Comparison of ENCODE assay signal across 8 cellular contexts in the genomic region with DNA sequence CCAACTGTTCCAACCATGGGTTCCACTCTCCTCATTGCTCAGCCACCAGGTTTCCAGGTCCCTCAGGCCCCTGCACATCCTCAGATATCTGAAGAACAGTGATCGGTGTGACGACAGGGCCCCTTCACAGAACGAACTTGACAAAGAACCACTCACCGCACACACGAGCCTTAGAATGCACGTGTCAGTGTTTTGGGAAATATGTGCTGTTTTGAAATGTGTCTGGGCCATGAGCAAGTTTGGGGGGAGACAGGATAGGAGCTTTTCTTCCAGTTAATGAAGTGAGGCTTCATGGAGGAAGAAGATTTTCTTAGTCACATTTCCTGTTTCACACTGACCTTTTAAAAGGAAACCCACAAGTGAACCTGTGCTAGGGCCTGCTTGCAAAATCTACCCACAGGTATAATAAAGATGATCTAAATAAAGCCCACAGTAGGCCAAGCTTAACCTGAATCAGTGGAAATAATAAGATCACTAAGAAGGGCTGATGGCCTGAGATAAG. TPM values are rescaled to one million over a fixed set of nuclear protein-coding genes. Genes with fewer than 3 reads are reported as not detected.
A peak's percentile ranks its signal among the peaks of the same experiment; 100 is the strongest.
DNase-seq lines count a peak whose midpoint lies in the region; ATAC-seq and TF ChIP-seq lines count a peak whose summit lies in the region.

No MANE protein-coding gene starts in this region.

- no peaks in the 10 kb centered on the region for H3K27me3 ChIP-seq in DOHH2 (ENCODE audit: control insufficient read depth, low read length)
- no peaks in the 10 kb centered on the region for H3K27me3 ChIP-seq in gastrocnemius medialis

- peaks cover 63% of the 10 kb centered on the region for H3K4me1 ChIP-seq in DOHH2 (ENCODE audit: control insufficient read depth, low read length)
- peaks cover 7 to 27% of the 10 kb centered on the region in 2 donors for H3K4me1 ChIP-seq in gastrocnemius medialis

- H3K27me3 Mint-ChIP-seq in activated CD4-positive, alpha-beta T cell treated with anti-CD3 and anti-CD28 coated beads for 36 hours = no peaks in the 10 kb centered on the region

- no peak for TF ChIP-seq POLR2A in gastrocnemius medialis (IDR thresholded peaks at IDR 0.05)

- H3K27ac Mint-ChIP-seq in activated CD4-positive, alpha-beta T cell treated with anti-CD3 and anti-CD28 coated beads for 36 hours = peak overlapping the region; percentile 85

- ATAC-seq in HG02973 (IDR thresholded peaks at IDR 0.05; ENCODE audit: unreplicated experiment) (peak; percentile 49), gastrocnemius medialis (no peak), HG02970 (IDR thresholded peaks at IDR 0.05; ENCODE audit: low FRiP score, unreplicated experiment) (no peak)
- ATAC-seq in activated CD4-positive, alpha-beta T cell treated with anti-CD3 and anti-CD28 coated beads for 36 hours = peak; percentile 59

- peak overlapping the region; percentile 60 for H3K27ac ChIP-seq in DOHH2 (ENCODE audit: low read depth, low read length)
- H3K27ac ChIP-seq in substantia nigra (ENCODE audit: low read depth, low read length, poor library complexity, severe bottlenecking) = peak overlapping the region; percentile 42
- H3K27ac ChIP-seq in gastrocnemius medialis = no peak overlapping the region

- peaks cover 1% of the 10 kb centered on the region for H3K36me3 Mint-ChIP-seq in activated CD4-positive, alpha-beta T cell treated with anti-CD3 and anti-CD28 coated beads for 36 hours (ENCODE audit: low read depth)

- H3K4me3 ChIP-seq in DOHH2 (ENCODE audit: low read length) = peak overlapping the region; percentile 49
- no peak overlapping the region for H3K4me3 ChIP-seq in gastrocnemius medialis

- no peak overlapping the region for H3K4me3 Mint-ChIP-seq in activated CD4-positive, alpha-beta T cell treated with anti-CD3 and anti-CD28 coated beads for 36 hours

- DNase-seq in activated CD4-positive, alpha-beta T cell treated with anti-CD3 and anti-CD28 coated beads for 36 hours = peak; percentile 61
- DNase-seq in germinal center (ENCODE audit: low spot score) (peak; percentile 42), substantia nigra (lab: John Stamatoyannopoulos, UW) (peak in 1 of 49 donors; percentile 17), gastrocnemius medialis (no peak), NCI-H2171 (lab: John Stamatoyannopoulos, UW) (no peak)

- H3F3A ChIP-seq in DOHH2 (ENCODE audit: control insufficient read depth, insufficient read depth) = peaks cover 14% of the 10 kb centered on the region; the same call in 1 of the 2 replicates

- H3K9me3 Mint-ChIP-seq in activated CD4-positive, alpha-beta T cell treated with anti-CD3 and anti-CD28 coated beads for 36 hours (ENCODE audit: low read depth) = no peaks in the 10 kb centered on the region

- H3K9me2 ChIP-seq in DOHH2 (replicated peaks; ENCODE audit: control insufficient read depth, low read length) = no peaks in the 10 kb centered on the region

- intact Hi-C loops in activated CD4-positive, alpha-beta T cell treated with anti-CD3 and anti-CD28 coated beads for 36 hours (cut with DNase I, micrococcal nuclease) = loop anchor here (1.0 to 5.0 kb wide), 5 partner anchors 47 to 55 kb away; no protein-coding TSS in a partner anchor
- intact Hi-C loops in gastrocnemius medialis (cut with DNase I; ENCODE audit: low total_unique reads) = no loop called here

- peaks cover 47% of the 10 kb centered on the region for H3K4me1 Mint-ChIP-seq in activated CD4-positive, alpha-beta T cell treated with anti-CD3 and anti-CD28 coated beads for 36 hours

- no peaks in the 10 kb centered on the region for H3K9me3 ChIP-seq in DOHH2 (ENCODE audit: control insufficient read depth, insufficient read depth, low read length)
- H3K9me3 ChIP-seq in gastrocnemius medialis = no peaks in the 10 kb centered on the region

- TF ChIP-seq CTCF in DOHH2 (IDR thresholded peaks at IDR 0.05; ENCODE audit: low read depth, low read length, poor library complexity, severe bottlenecking) (no peak), gastrocnemius medialis (IDR thresholded peaks at IDR 0.05 in 4 of 5, conservative IDR thresholded peaks at IDR 0.05 in 1 of 5) (no peak)

- no peaks in the 10 kb centered on the region for H3K79me2 ChIP-seq in DOHH2 (ENCODE audit: control insufficient read depth, low read length)

- POLR2A ChIA-PET in activated CD4-positive, alpha-beta T cell treated with anti-CD3 and anti-CD28 coated beads for 36 hours (lab: Charles Lee) = interaction anchor here (0.6 kb wide), 1 partner anchor 61 kb away, joined by 3 read pairs; no protein-coding TSS in a partner anchor

- peak overlapping the region; percentile 59 for H3K4me2 ChIP-seq in DOHH2 (ENCODE audit: low read length)

- H3K36me3 ChIP-seq in DOHH2 (ENCODE audit: control insufficient read depth, low read length) (no peaks in the 10 kb centered on the region), gastrocnemius medialis (no peaks in the 10 kb centered on the region)

- in situ Hi-C loops in gastrocnemius medialis (cut with MboI; ENCODE audit: low sequenced_read_pairs in 4 of 4) = no loop called here

- CTCF ChIA-PET in activated CD4-positive, alpha-beta T cell treated with anti-CD3 and anti-CD28 coated beads for 36 hours (lab: Charles Lee) = interaction anchor here (1.7 to 1.9 kb wide), 2 partner anchors 15 to 18 kb away, joined by 4 to 8 read pairs; no protein-coding TSS in a partner anchor

- H4K20me1 ChIP-seq in DOHH2 (ENCODE audit: control insufficient read depth, insufficient read depth, low read depth, low read length) = no peaks in the 10 kb centered on the region

RNA-seq across cellular contexts. Expression of gene ZFP36L1, which starts 58.6 kb away (rescaled TPM):
- total RNA-seq in activated CD4-positive, alpha-beta T cell treated with anti-CD3 and anti-CD28 coated beads for 36 hours = 10 to 100 TPM; 72.1 to 96.9 TPM
- 100 to 1,000 TPM in 3 of 4 donors, 10 to 100 TPM in 1; 60.2 to 196 (median 125) TPM for total RNA-seq in gastrocnemius medialis

Comparison
In these comparisons a context has a peak if more than half of its experiments do, and no peak if none do; other contexts are left out.
1. H3K27ac ChIP-seq: peak in DOHH2 (single experiment) and substantia nigra (single experiment); none in gastrocnemius medialis (0 of 4).
2. ATAC-seq: peak in HG02973 (single experiment) and activated CD4-positive, alpha-beta T cell treated with anti-CD3 and anti-CD28 coated beads for 36 hours (single experiment); none in gastrocnemius medialis (0 of 2) and HG02970 (single experiment).
3. DNase-seq: peak in activated CD4-positive, alpha-beta T cell treated with anti-CD3 and anti-CD28 coated beads for 36 hours (single experiment) and germinal center (single experiment); none in gastrocnemius medialis (0 of 2) and NCI-H2171 (single experiment).